Comparison of ENCODE assay signal across 8 cellular contexts in the genomic region with DNA sequence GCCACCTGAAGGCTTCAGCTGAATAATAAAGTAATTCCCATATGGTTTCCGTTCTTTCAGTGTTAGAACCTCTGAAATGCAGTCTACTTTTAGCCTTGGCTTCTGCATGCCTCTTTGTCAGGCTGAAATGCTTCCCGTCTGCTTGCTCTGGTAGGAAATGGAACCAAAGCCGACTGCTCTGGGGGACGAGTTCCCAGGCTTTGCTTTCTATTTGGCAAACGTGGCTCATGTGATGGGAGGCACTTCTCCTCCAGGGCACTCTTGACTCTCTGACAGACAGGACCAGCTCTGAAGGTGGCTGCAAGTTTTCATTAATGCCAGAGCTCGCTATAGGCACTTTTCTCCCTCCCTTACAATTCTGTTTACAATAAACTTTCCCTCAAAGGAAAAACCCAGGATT.
DNase-seq lines count a peak whose midpoint lies in the region; TF ChIP-seq lines count a peak whose summit lies in the region.

No MANE protein-coding gene starts in this region.

- no peak overlapping the region for H3K4me3 Mint-ChIP-seq in endothelial cell (ENCODE audit: unreplicated experiment)

- H3K9me3 Mint-ChIP-seq in endothelial cell (ENCODE audit: unreplicated experiment): no peaks in the 10 kb centered on the region

- peaks cover 25% of the 10 kb centered on the region for H3K4me1 Mint-ChIP-seq in endothelial cell (ENCODE audit: unreplicated experiment)

- H3K27me3 ChIP-seq in thyroid gland: no peaks in the 10 kb centered on the region

- peaks cover 5% of the 10 kb centered on the region for H3K36me3 Mint-ChIP-seq in endothelial cell (ENCODE audit: low read depth, unreplicated experiment)

- peak overlapping the region; percentile 71 for H3K27ac Mint-ChIP-seq in endothelial cell (ENCODE audit: unreplicated experiment)

- H3K27ac ChIP-seq in thyroid gland: peak overlapping the region in 2 of 3 donors; percentile 2 to 21

- DNase-seq in M059J (ENCODE audit: low read depth): peak; percentile 33
- DNase-seq in endothelial cell (ENCODE audit: low spot score): peak; percentile 32
- DNase-seq in lung microvascular endothelial cell (ENCODE audit: low read depth in 2 of 2): peak; percentile 80 to 81
- peak; percentile 38 to 47 for DNase-seq in thyroid gland
- no peak for DNase-seq in OCI-M2 (lab: John Stamatoyannopoulos, UW; ENCODE audit: unreplicated experiment)
- DNase-seq in GDM1 (lab: John Stamatoyannopoulos, UW): no peak
- DNase-seq in NCI-H1092 (lab: John Stamatoyannopoulos, UW): no peak
- DNase-seq in DMS153 (lab: John Stamatoyannopoulos, UW): no peak

- H3K36me3 ChIP-seq in thyroid gland: no peaks in the 10 kb centered on the region

- TF ChIP-seq POLR2A in thyroid gland (IDR thresholded peaks at IDR 0.05): no peak

- no peaks in the 10 kb centered on the region for H3K27me3 Mint-ChIP-seq in endothelial cell (ENCODE audit: unreplicated experiment)

- H3K9me3 ChIP-seq in thyroid gland: no peaks in the 10 kb centered on the region

- TF ChIP-seq CTCF in endothelial cell (IDR thresholded peaks at IDR 0.05; ENCODE audit: unreplicated experiment): no peak
- no peak for TF ChIP-seq CTCF in thyroid gland (IDR thresholded peaks at IDR 0.05)

- WGBS in thyroid gland, 2 donors: 21 to 31% methylated on average over 6 of the region's 6 CpGs

- intact Hi-C loops in thyroid gland (cut with DNase I): no loop called here

- H3K4me3 ChIP-seq in thyroid gland (replicated peaks in 1 of 3): no peak overlapping the region

- peaks cover 4 to 18% of the 10 kb centered on the region in 2 donors for H3K4me1 ChIP-seq in thyroid gland

Comparison
In these comparisons a context has a peak if more than half of its experiments do, and no peak if none do; other contexts are left out.
1. DNase-seq: peak in M059J (single experiment), endothelial cell (single experiment), lung microvascular endothelial cell (2 of 2) and thyroid gland (2 of 2); none in OCI-M2 (single experiment), GDM1 (single experiment), NCI-H1092 (single experiment) and DMS153 (single experiment).